Comparison of ENCODE assay signal across 12 cellular contexts in the genomic region with DNA sequence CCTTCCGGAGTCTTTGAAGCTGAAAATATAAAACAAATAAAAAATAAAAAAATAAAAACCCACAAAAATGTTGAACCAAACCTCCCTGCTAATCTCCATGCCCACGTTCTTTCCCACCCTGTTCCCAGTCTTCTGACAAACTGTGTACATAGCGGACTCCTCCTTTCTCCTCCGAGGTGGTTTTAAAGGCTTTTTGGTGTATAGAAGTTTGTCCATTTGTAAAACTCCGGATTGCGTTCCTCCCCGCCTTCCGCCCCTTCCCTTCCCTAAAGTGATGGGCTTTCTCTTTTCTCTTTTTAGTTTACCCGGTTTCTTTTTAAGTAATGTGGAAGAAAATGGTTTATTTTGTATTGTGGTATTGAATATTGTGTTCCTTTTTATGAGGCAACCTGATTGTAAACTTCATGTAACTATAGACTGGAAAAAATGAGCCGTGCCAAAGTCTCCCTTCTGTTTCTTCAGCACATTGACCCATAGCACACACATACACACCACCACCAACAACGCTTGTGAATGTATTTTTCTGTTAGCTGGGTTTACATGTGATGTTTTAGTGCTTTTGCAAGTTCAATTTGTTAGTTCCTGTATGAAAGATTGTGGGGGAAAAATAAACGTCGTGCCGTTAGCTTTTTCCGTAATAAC. TPM values are rescaled to one million over a fixed set of nuclear protein-coding genes. Genes with fewer than 3 reads are reported as not detected.
DNase-seq lines count a peak whose midpoint lies in the region; TF ChIP-seq lines count a peak whose summit lies in the region.
"Had no signal": no experiment of that assay in that cellular context is flagged by ENCODE, and none has a peak within 500 bp of the region (broad histone marks: within the 10 kb centered on the region; RNA-seq: fewer than 3 reads in every experiment).

No MANE protein-coding gene starts in this region.

- peaks cover 33% of the 10 kb centered on the region for H3K4me1 ChIP-seq in A673 (ENCODE audit: insufficient read depth, low read length, poor library complexity, severe bottlenecking)

- no peaks in the 10 kb centered on the region for H3K36me3 Mint-ChIP-seq in activated T-helper 1 cell treated with anti-CD3 and anti-CD28 coated beads, Interleukin-12 subunit alpha, Interleukin-12 subunit beta, Interleukin-2, Interleukin-4 antibody, amounts not matched to agents 30 ng/mL and 10 ng/mL and 1 ng/mL, durations not matched to agents 14 hours and 24 hours and 36 hours (ENCODE audit: low read depth)
- H3K36me3 Mint-ChIP-seq: mesothelial cell of epicardium had no signal

- DNase-seq in A673 (ENCODE audit: low spot score) (peak; percentile 66), G401 (ENCODE audit: low spot score) (peak; percentile 55), islet precursor cell (peak; percentile 20), glomerular visceral epithelial cell (ENCODE audit: extremely low spot score) (no peak), HUDEP-2 (lab: John Stamatoyannopoulos, UW; ENCODE audit: unreplicated experiment in 76 of 76) (no peak), NCI-H526 (lab: John Stamatoyannopoulos, UW) (no peak)
- no peak for DNase-seq in activated T-helper 1 cell treated with anti-CD3 and anti-CD28 coated beads, Interleukin-12 subunit alpha, Interleukin-12 subunit beta, Interleukin-2, Interleukin-4 antibody, amounts not matched to agents 30 ng/mL and 10 ng/mL and 1 ng/mL, durations not matched to agents 14 hours and 24 hours and 36 hours (ENCODE audit: low spot score)
- no peak for DNase-seq in stimulated activated CD4-positive, alpha-beta T cell treated with anti-CD3 and anti-CD28 coated beads, Interleukin-4, amount 100 ng/mL, for 4 hours
- DNase-seq: small intestine had no signal

- peak overlapping the region; percentile 33 for H3K27ac Mint-ChIP-seq in activated T-helper 1 cell treated with anti-CD3 and anti-CD28 coated beads, Interleukin-12 subunit alpha, Interleukin-12 subunit beta, Interleukin-2, Interleukin-4 antibody, amounts not matched to agents 30 ng/mL and 10 ng/mL and 1 ng/mL, durations not matched to agents 14 hours and 24 hours and 36 hours
- H3K27ac Mint-ChIP-seq: dendritic cell treated with granulocyte-macrophage colony-stimulating factor and Interleukin-4, amounts not matched to agents 40 ng/mL and 50 ng/mL, for 4 days; mesothelial cell of epicardium had no signal

- peak overlapping the region; percentile 95 for H3K4me3 ChIP-seq in A673 (ENCODE audit: low read depth, low read length, poor library complexity, severe bottlenecking)
- H3K4me3 ChIP-seq: SJSA1 had no signal

- no peaks in the 10 kb centered on the region for H3K9me3 Mint-ChIP-seq in activated T-helper 1 cell treated with anti-CD3 and anti-CD28 coated beads, Interleukin-12 subunit alpha, Interleukin-12 subunit beta, Interleukin-2, Interleukin-4 antibody, amounts not matched to agents 30 ng/mL and 10 ng/mL and 1 ng/mL, durations not matched to agents 14 hours and 24 hours and 36 hours
- H3K9me3 Mint-ChIP-seq: dendritic cell treated with granulocyte-macrophage colony-stimulating factor and Interleukin-4, amounts not matched to agents 40 ng/mL and 50 ng/mL, for 4 days; mesothelial cell of epicardium had no signal

- intact Hi-C loops in A673 (cut with micrococcal nuclease; ENCODE audit: unreplicated experiment), result loop anchor here (2.0 kb wide), 2 partner anchors 17 to 313 kb away; no protein-coding TSS in a partner anchor
- intact Hi-C loops in activated T-helper 1 cell treated with anti-CD3 and anti-CD28 coated beads, Interleukin-12 subunit alpha, Interleukin-12 subunit beta, Interleukin-2, Interleukin-4 antibody, amounts not matched to agents 30 ng/mL and 10 ng/mL and 1 ng/mL, durations not matched to agents 14 hours and 24 hours and 36 hours (cut with micrococcal nuclease), result loop anchor here (1.0 to 2.0 kb wide), 3 partner anchors 10 to 25 kb away; no protein-coding TSS in a partner anchor

- peaks cover 56% of the 10 kb centered on the region for H3K36me3 ChIP-seq in A673 (ENCODE audit: insufficient read depth, low read length, poor library complexity, severe bottlenecking)

- peaks cover 10% of the 10 kb centered on the region for H3K4me1 Mint-ChIP-seq in activated T-helper 1 cell treated with anti-CD3 and anti-CD28 coated beads, Interleukin-12 subunit alpha, Interleukin-12 subunit beta, Interleukin-2, Interleukin-4 antibody, amounts not matched to agents 30 ng/mL and 10 ng/mL and 1 ng/mL, durations not matched to agents 14 hours and 24 hours and 36 hours (ENCODE audit: low read depth)

- no peaks in the 10 kb centered on the region for H3K27me3 ChIP-seq in A673 (replicated peaks; ENCODE audit: insufficient read depth, low read depth, low read length, poor library complexity)

- TF ChIP-seq CTCF in A673 (conservative IDR thresholded peaks at IDR 0.05; ENCODE audit: low read depth, low read length), result no peak

- no peak overlapping the region for H3K4me3 Mint-ChIP-seq in activated T-helper 1 cell treated with anti-CD3 and anti-CD28 coated beads, Interleukin-12 subunit alpha, Interleukin-12 subunit beta, Interleukin-2, Interleukin-4 antibody, amounts not matched to agents 30 ng/mL and 10 ng/mL and 1 ng/mL, durations not matched to agents 14 hours and 24 hours and 36 hours
- H3K4me3 Mint-ChIP-seq: dendritic cell treated with granulocyte-macrophage colony-stimulating factor and Interleukin-4, amounts not matched to agents 40 ng/mL and 50 ng/mL, for 4 days; mesothelial cell of epicardium had no signal

- H3K9me3 ChIP-seq in A673 (ENCODE audit: low read depth, low read length, poor library complexity, severe bottlenecking), result no peaks in the 10 kb centered on the region

- TSS peak; percentile 26 for BruUV-seq in A673 (replicated peaks; lab: Mats Ljungman, UMichigan)

- in situ Hi-C loops in G401 (cut with HindIII; ENCODE audit: low sequenced_read_pairs), result no loop called here

- POLR2A ChIA-PET in A673 (lab: Charles Lee; ENCODE audit: low non-redundant PET), result interaction anchor here (0.7 kb wide), 1 partner anchor 514 kb away, joined by 3 read pairs; no protein-coding TSS in a partner anchor

- H3K27ac ChIP-seq in A673 (ENCODE audit: low read depth, low read length, poor library complexity, severe bottlenecking), result peak overlapping the region; percentile 96
- H3K27ac ChIP-seq: SJSA1 had no signal

- CTCF ChIA-PET in A673 (lab: Charles Lee), result no interaction called here

- H3K27me3 Mint-ChIP-seq in activated T-helper 1 cell treated with anti-CD3 and anti-CD28 coated beads, Interleukin-12 subunit alpha, Interleukin-12 subunit beta, Interleukin-2, Interleukin-4 antibody, amounts not matched to agents 30 ng/mL and 10 ng/mL and 1 ng/mL, durations not matched to agents 14 hours and 24 hours and 36 hours (ENCODE audit: insufficient read depth), result peaks cover 69% of the 10 kb centered on the region

RNA-seq across cellular contexts. Expression of gene ZIC2, which starts 4.4 kb away (rescaled TPM):
- total RNA-seq in A673 (2021), result 285 and 305 TPM in 2 replicates
- 10.0 and 16.8 TPM in 2 replicates for total RNA-seq in G401 (2014; rRNA removed; shearing (Covaris generic))
- total RNA-seq in activated T-helper 1 cell treated with anti-CD3 and anti-CD28 coated beads, Interleukin-12 subunit alpha, Interleukin-12 subunit beta, Interleukin-2, Interleukin-4 antibody, amounts not matched to agents 30 ng/mL and 10 ng/mL and 1 ng/mL, durations not matched to agents 14 hours and 24 hours and 36 hours, result 0.08 and 0.10 TPM in 2 replicates
- total RNA-seq: mesothelial cell of epicardium had no signal

RNA-seq across cellular contexts. Expression of gene ZIC5, which starts 14.4 kb away (rescaled TPM):
- 23.4 and 25.2 TPM in 2 replicates for total RNA-seq in A673 (2021)
- total RNA-seq in G401 (2014; rRNA removed; shearing (Covaris generic)), result 7.1 and 10.1 TPM in 2 replicates
- total RNA-seq in activated T-helper 1 cell treated with anti-CD3 and anti-CD28 coated beads, Interleukin-12 subunit alpha, Interleukin-12 subunit beta, Interleukin-2, Interleukin-4 antibody, amounts not matched to agents 30 ng/mL and 10 ng/mL and 1 ng/mL, durations not matched to agents 14 hours and 24 hours and 36 hours, result not detected in 2 replicates
- total RNA-seq: mesothelial cell of epicardium, SJSA1 had no signal

Comparison
In these comparisons a context has a peak if more than half of its experiments do, and no peak if none do; other contexts are left out.
1. DNase-seq: peak in A673 (single experiment), G401 (single experiment) and islet precursor cell (single experiment); none in activated T-helper 1 cell treated with anti-CD3 and anti-CD28 coated beads, Interleukin-12 subunit alpha, Interleukin-12 subunit beta, Interleukin-2, Interleukin-4 antibody, amounts not matched to agents 30 ng/mL and 10 ng/mL and 1 ng/mL, durations not matched to agents 14 hours and 24 hours and 36 hours (single experiment), stimulated activated CD4-positive, alpha-beta T cell treated with anti-CD3 and anti-CD28 coated beads, Interleukin-4, amount 100 ng/mL, for 4 hours (0 of 2), glomerular visceral epithelial cell (single experiment), HUDEP-2 (0 of 76) and NCI-H526 (0 of 2).
2. RNA of gene ZIC2, which starts 4.4 kb away (total RNA-seq): 285 to 305 TPM in A673; 10.0 to 16.8 TPM in G401 and 0.08 to 0.10 TPM in activated T-helper 1 cell treated with anti-CD3 and anti-CD28 coated beads, Interleukin-12 subunit alpha, Interleukin-12 subunit beta, Interleukin-2, Interleukin-4 antibody, amounts not matched to agents 30 ng/mL and 10 ng/mL and 1 ng/mL, durations not matched to agents 14 hours and 24 hours and 36 hours; every median in the first group is over 10 times any median in the second.